ENCODE assay signal across 1 cellular context in genomic region chr12:4191149-4191548, GRCh38.
TF ChIP-seq lines count a peak whose summit lies in the region.

No MANE protein-coding gene starts in this region.

TF ChIP-seq in HepG2, 621 proteins besides CTCF, POLR2A, EP300 and RAD21 (continued from another document):
- TF ChIP-seq ARID5B (CRISPR knock-in tag; IDR thresholded peaks at IDR 0.05) = no peak
- TF ChIP-seq ZEB1 (IDR thresholded peaks at IDR 0.05; ENCODE audit: insufficient replicate concordance, low read depth) = no peak
